8 cellular contexts compared by ENCODE assay signal in genomic region chr3:52280046-52280445, GRCh38. TPM values are rescaled to one million over a fixed set of nuclear protein-coding genes. Genes with fewer than 3 reads are reported as not detected.
DNase-seq lines count a peak whose midpoint lies in the region; ATAC-seq and TF ChIP-seq lines count a peak whose summit lies in the region.

No MANE protein-coding gene starts in this region.

- H3K9ac ChIP-seq in IMR-90 (ENCODE audit: low read depth, low read length) (no peak overlapping the region), fibroblast of lung (ENCODE audit: insufficient read depth, low read length) (no peak overlapping the region), skeletal muscle satellite cell (ENCODE audit: low read depth, low read length) (peak overlapping the region; percentile 97)

- TF ChIP-seq CTCF in IMR-90 (conservative IDR thresholded peaks at IDR 0.05; ENCODE audit: low read depth, low read length) = no peak
- no peak for TF ChIP-seq CTCF in fibroblast of lung (conservative IDR thresholded peaks at IDR 0.05 in 1 of 2, IDR thresholded peaks at IDR 0.05 in 1 of 2; ENCODE audit: low read depth in 1 of 2, low read length in 2 of 2)

- no peak overlapping the region for H3K56ac ChIP-seq in IMR-90 (ENCODE audit: extremely low read depth, insufficient read depth, low read length)

- in situ Hi-C loops in IMR-90 (cut with MboI; ENCODE audit: low sequenced_read_pairs) = no loop called here

- no peak overlapping the region for H2BK15ac ChIP-seq in IMR-90 (ENCODE audit: low read depth, low read length)

- 0 out of 2 replicates have a peak overlapping the region, but pooled peaks have one; percentile 22 for H4K5ac ChIP-seq in IMR-90 (ENCODE audit: low read depth, low read length)

- POLR2A ChIA-PET in IMR-90 (lab: Charles Lee; ENCODE audit: unreplicated experiment) = no interaction called here

- H3K36me3 ChIP-seq in IMR-90 (ENCODE audit: control insufficient read depth, insufficient read depth, low read length) (no peaks in the 10 kb centered on the region), SJSA1 (peaks cover 19% of the 10 kb centered on the region), fibroblast of lung (ENCODE audit: control insufficient read depth, insufficient read depth, low read length) (no peaks in the 10 kb centered on the region), skeletal muscle satellite cell (ENCODE audit: insufficient read depth, low read length) (peaks cover 2% of the 10 kb centered on the region)

- H3K79me2 ChIP-seq in fibroblast of lung (ENCODE audit: control insufficient read depth, insufficient read depth, low read length) = peaks cover 31% of the 10 kb centered on the region

- ATAC-seq in IMR-90 (ENCODE audit: low read depth) (no peak), HG02885 (IDR thresholded peaks at IDR 0.05; ENCODE audit: poor library complexity, unreplicated experiment) (no peak)

- H4K20me1 ChIP-seq in IMR-90 (ENCODE audit: insufficient read depth, low read length) (peaks cover 27% of the 10 kb centered on the region), fibroblast of lung (ENCODE audit: control insufficient read depth, extremely low read depth, insufficient read depth, low read length) (peaks cover 3% of the 10 kb centered on the region)

- H3K18ac ChIP-seq in IMR-90 (ENCODE audit: low read depth, low read length) = no peak overlapping the region

- H3K4me3 ChIP-seq in IMR-90 (ENCODE audit: insufficient read depth, low read depth, low read length) = no peak overlapping the region
- no peak overlapping the region for H3K4me3 ChIP-seq in SJSA1
- peak overlapping the region in 1 of 4 experiments; percentile 23 for H3K4me3 ChIP-seq in fibroblast of lung (replicated peaks in 1 of 4; ENCODE audit: control extremely low read depth in 1 of 4, insufficient read depth in 1 of 4, low read depth in 3 of 4, low read length in 4 of 4)
- H3K4me3 ChIP-seq in skeletal muscle satellite cell (ENCODE audit: low read length) = peak overlapping the region; percentile 99

- H2BK20ac ChIP-seq in IMR-90 (ENCODE audit: low read depth, low read length) = no peak overlapping the region

- peak overlapping the region; percentile 49 for H3K23ac ChIP-seq in IMR-90 (ENCODE audit: low read depth, low read length)

- H4K8ac ChIP-seq in IMR-90 (ENCODE audit: low read depth in 2 of 2, low read length in 2 of 2) = peak overlapping the region in 1 of 2 experiments; percentile 41; a peak in 2 of 4 replicates

- H3K4me2 ChIP-seq in IMR-90 (ENCODE audit: low read depth, low read length) (no peak overlapping the region; the same call in 1 of the 2 replicates), fibroblast of lung (ENCODE audit: extremely low read depth, insufficient read depth, low read length) (peak overlapping the region; percentile 45), skeletal muscle satellite cell (ENCODE audit: low read length) (peak overlapping the region; percentile 89)

- peaks cover 6 to 18% of the 10 kb centered on the region in 2 experiments; a peak in 3 of 4 replicates for H3K79me1 ChIP-seq in IMR-90 (ENCODE audit: low read depth in 1 of 2, low read length in 2 of 2)

- H2BK120ac ChIP-seq in IMR-90 (ENCODE audit: low read depth, low read length) = no peak overlapping the region

- 64% methylated on average over 4 of the region's 6 CpGs; no CpG with 5 or more reads in 1 of the 2 experiments for WGBS in IMR-90 (ENCODE audit: extremely low coverage in 2 of 2, insufficient read length in 1 of 2), 2 experiments

- no peaks in the 10 kb centered on the region for H3K27me3 ChIP-seq in IMR-90 (ENCODE audit: control insufficient read depth, insufficient read depth, low read length)
- no peaks in the 10 kb centered on the region for H3K27me3 ChIP-seq in SJSA1 (replicated peaks)
- no peaks in the 10 kb centered on the region for H3K27me3 ChIP-seq in fibroblast of lung (ENCODE audit: control insufficient read depth, insufficient read depth, low read length)
- H3K27me3 ChIP-seq in skeletal muscle satellite cell (ENCODE audit: control insufficient read depth, insufficient read depth, low read length) = no peaks in the 10 kb centered on the region

- H2BK5ac ChIP-seq in IMR-90 (ENCODE audit: low read depth, low read length, poor library complexity, severe bottlenecking) = no peak overlapping the region

- no peak for DNase-seq in IMR-90
- DNase-seq in SJSA1 (ENCODE audit: low read depth in 1 of 2, low spot score in 2 of 2) = no peak
- DNase-seq in fibroblast of lung (ENCODE audit: low read depth in 2 of 2) = peak; percentile 59 to 60
- no peak for DNase-seq in inferior parietal cortex (ENCODE audit: extremely low spot score)
- DNase-seq in HPDE6-E6E7 (ENCODE audit: extremely low spot score) = no peak
- no peak for DNase-seq in effector CD8-positive, alpha-beta T cell (lab: John Stamatoyannopoulos, UW)

- H4K91ac ChIP-seq in IMR-90 (ENCODE audit: insufficient read depth, low read depth, low read length) = no peak overlapping the region

- intact Hi-C loops in IMR-90 (cut with micrococcal nuclease) = no loop called here

- H3K4me1 ChIP-seq in IMR-90 (ENCODE audit: control insufficient read depth, insufficient read depth, low read length) (peaks cover 12% of the 10 kb centered on the region), SJSA1 (replicated peaks) (peaks cover 35% of the 10 kb centered on the region), fibroblast of lung (ENCODE audit: control insufficient read depth, extremely low read depth, insufficient read depth, low read length) (peaks cover 5% of the 10 kb centered on the region), skeletal muscle satellite cell (ENCODE audit: control insufficient read depth, insufficient read depth, low read length) (peaks cover 24% of the 10 kb centered on the region)

- peaks cover 11% of the 10 kb centered on the region; the same call in 1 of the 2 replicates for H3K9me1 ChIP-seq in IMR-90 (ENCODE audit: insufficient read depth, low read length)

- H2AK9ac ChIP-seq in IMR-90 (replicated peaks; ENCODE audit: low read depth, low read length, poor library complexity) = no peak overlapping the region

- no peak for TF ChIP-seq POLR2A in IMR-90 (IDR thresholded peaks at IDR 0.05; ENCODE audit: low read depth, low read length)

- no peak overlapping the region for H2AFZ ChIP-seq in IMR-90 (replicated peaks; ENCODE audit: low read length, poor library complexity)
- H2AFZ ChIP-seq in fibroblast of lung (ENCODE audit: low read length) = peak overlapping the region; percentile 29

- H3K27ac ChIP-seq in IMR-90 (ENCODE audit: insufficient read depth, low read length) = no peak overlapping the region
- peak overlapping the region; percentile 96 for H3K27ac ChIP-seq in SJSA1
- peak overlapping the region; percentile 9 for H3K27ac ChIP-seq in fibroblast of lung (ENCODE audit: insufficient read depth, low read length)

- H3K4ac ChIP-seq in IMR-90 (ENCODE audit: low read depth, low read length) = no peak overlapping the region

- no TSS peak for BruUV-seq in IMR-90 (replicated peaks; lab: Mats Ljungman, UMichigan)

- H2AK5ac ChIP-seq in IMR-90 (ENCODE audit: low read depth, low read length) = no peak overlapping the region

- dilution Hi-C loops in IMR-90 (cut with HindIII; ENCODE audit: low sequenced_read_pairs, unreplicated experiment) = no loop called here

- CTCF ChIA-PET in IMR-90 (lab: Yijun Ruan, JAX) = interaction anchor here (0.5 to 0.7 kb wide), 3 partner anchors 10 to 329 kb away, joined by 3 to 4 read pairs (median 3); no protein-coding TSS in a partner anchor

- no peaks in the 10 kb centered on the region for H3K9me3 ChIP-seq in IMR-90 (ENCODE audit: control insufficient read depth, insufficient read depth, low read length)
- no peaks in the 10 kb centered on the region for H3K9me3 ChIP-seq in SJSA1 (replicated peaks)
- no peaks in the 10 kb centered on the region for H3K9me3 ChIP-seq in fibroblast of lung (ENCODE audit: control insufficient read depth, insufficient read depth, low read depth, low read length)
- no peaks in the 10 kb centered on the region for H3K9me3 ChIP-seq in skeletal muscle satellite cell (replicated peaks; ENCODE audit: low read length)

- TF ChIP-seq RAD21 in IMR-90 (IDR thresholded peaks at IDR 0.05; ENCODE audit: low read length) = no peak

- no peak overlapping the region for H3K14ac ChIP-seq in IMR-90 (replicated peaks; ENCODE audit: low read depth, low read length)

RNA-seq across cellular contexts. Expression of gene WDR82, which starts 1.6 kb away (rescaled TPM):
- total RNA-seq in IMR-90 (2012; rRNA removed) (65.3 and 68.1 TPM in 2 replicates), fibroblast of lung (63.9 and 71.2 TPM in 2 replicates)
- polyA plus RNA-seq in IMR-90 (2012; rRNA removed) (30.9 and 38.1 TPM in 2 replicates), fibroblast of lung (76.2 and 77.7 TPM in 2 replicates)
- polyA plus RNA-seq in IMR-90 (2012; cell fraction: cytosol; rRNA removed) = 11.6 and 13.7 TPM in 2 replicates
- 4.1 and 16.9 TPM in 2 replicates for polyA plus RNA-seq in IMR-90 (2012; cell fraction: nucleus; rRNA removed; ENCODE audit: low replicate concordance)
- total RNA-seq in SJSA1 (2014; rRNA removed; shearing (Covaris generic)) = 24.1 and 37.0 TPM in 2 replicates
- polyA plus RNA-seq in fibroblast of lung (2012) = 60.8 and 63.2 TPM in 2 replicates
- 40.1 and 47.7 TPM in 2 replicates for polyA minus RNA-seq in fibroblast of lung (ENCODE audit: low replicate concordance)
- 39.5 and 46.7 TPM in 2 replicates for total RNA-seq in skeletal muscle satellite cell (2012; rRNA removed)

RNA-seq across cellular contexts. Expression of gene GLYCTK, which starts 7.6 kb away (rescaled TPM):
- total RNA-seq in IMR-90 (2012; rRNA removed) (6.4 and 6.8 TPM in 2 replicates), fibroblast of lung (3.3 and 6.9 TPM in 2 replicates)
- polyA plus RNA-seq in IMR-90 (2012; rRNA removed) (13.9 and 15.6 TPM in 2 replicates), fibroblast of lung (4.5 and 6.5 TPM in 2 replicates)
- 5.2 and 10.8 TPM in 2 replicates for polyA plus RNA-seq in IMR-90 (2012; cell fraction: cytosol; rRNA removed)
- polyA plus RNA-seq in IMR-90 (2012; cell fraction: nucleus; rRNA removed; ENCODE audit: low replicate concordance) = 29.1 and 86.5 TPM in 2 replicates
- total RNA-seq in SJSA1 (2014; rRNA removed; shearing (Covaris generic)) = 3.7 and 6.1 TPM in 2 replicates
- 4.8 and 9.9 TPM in 2 replicates for polyA plus RNA-seq in fibroblast of lung (2012)
- polyA minus RNA-seq in fibroblast of lung (ENCODE audit: low replicate concordance) = 6.9 and 8.5 TPM in 2 replicates
- 11.2 and 15.1 TPM in 2 replicates for total RNA-seq in skeletal muscle satellite cell (2012; rRNA removed)

RNA-seq across cellular contexts. Expression of gene PPM1M, which starts 34.5 kb away (rescaled TPM):
- 12.2 and 13.1 TPM in 2 replicates for total RNA-seq in IMR-90 (2012; rRNA removed)
- polyA plus RNA-seq in IMR-90 (2012; rRNA removed) = 15.4 and 18.1 TPM in 2 replicates
- polyA plus RNA-seq in IMR-90 (2012; cell fraction: cytosol; rRNA removed) = 12.1 and 14.9 TPM in 2 replicates
- polyA plus RNA-seq in IMR-90 (2012; cell fraction: nucleus; rRNA removed; ENCODE audit: low replicate concordance) = 51.7 and 53.1 TPM in 2 replicates
- 5.5 and 7.7 TPM in 2 replicates for total RNA-seq in SJSA1 (2014; rRNA removed; shearing (Covaris generic))
- 37.8 and 38.8 TPM in 2 replicates for total RNA-seq in fibroblast of lung
- polyA plus RNA-seq in fibroblast of lung = 19.7 and 21.2 TPM in 2 replicates
- polyA plus RNA-seq in fibroblast of lung (2012) = 16.7 and 19.4 TPM in 2 replicates
- polyA minus RNA-seq in fibroblast of lung (ENCODE audit: low replicate concordance) = 31.2 and 60.9 TPM in 2 replicates
- total RNA-seq in skeletal muscle satellite cell (2012; rRNA removed) = 10.3 and 15.7 TPM in 2 replicates

RNA-seq across cellular contexts. Expression of gene DNAH1, which starts 36.1 kb away (rescaled TPM):
- total RNA-seq in IMR-90 (2012; rRNA removed) = 1.7 and 2.0 TPM in 2 replicates
- 3.8 and 4.0 TPM in 2 replicates for polyA plus RNA-seq in IMR-90 (2012; rRNA removed)
- polyA plus RNA-seq in IMR-90 (2012; cell fraction: cytosol; rRNA removed) = 0.44 and 2.1 TPM in 2 replicates
- 29.2 and 39.2 TPM in 2 replicates for polyA plus RNA-seq in IMR-90 (2012; cell fraction: nucleus; rRNA removed; ENCODE audit: low replicate concordance)
- total RNA-seq in SJSA1 (2014; rRNA removed; shearing (Covaris generic)) = 0.47 and 1.1 TPM in 2 replicates
- total RNA-seq in fibroblast of lung = 1.8 and 3.0 TPM in 2 replicates
- polyA plus RNA-seq in fibroblast of lung = 0.72 and 1.9 TPM in 2 replicates
- 0.47 and 0.96 TPM in 2 replicates for polyA plus RNA-seq in fibroblast of lung (2012)
- polyA minus RNA-seq in fibroblast of lung (ENCODE audit: low replicate concordance) = 3.8 and 8.9 TPM in 2 replicates
- 1.3 and 2.5 TPM in 2 replicates for total RNA-seq in skeletal muscle satellite cell (2012; rRNA removed)

RNA-seq across cellular contexts. Expression of gene TWF2, which starts 41.1 kb away (rescaled TPM):
- total RNA-seq in IMR-90 (2012; rRNA removed) = 105 and 111 TPM in 2 replicates
- 145 and 158 TPM in 2 replicates for polyA plus RNA-seq in IMR-90 (2012; rRNA removed)
- polyA plus RNA-seq in IMR-90 (2012; cell fraction: cytosol; rRNA removed) = 165 and 194 TPM in 2 replicates
- polyA plus RNA-seq in IMR-90 (2012; cell fraction: nucleus; rRNA removed; ENCODE audit: low replicate concordance) = 62.0 and 123 TPM in 2 replicates
- total RNA-seq in SJSA1 (2014; rRNA removed; shearing (Covaris generic)) = 61.1 and 66.5 TPM in 2 replicates
- 69.9 and 76.3 TPM in 2 replicates for total RNA-seq in fibroblast of lung
- 67.2 and 69.8 TPM in 2 replicates for polyA plus RNA-seq in fibroblast of lung
- polyA plus RNA-seq in fibroblast of lung (2012) = 74.4 and 84.0 TPM in 2 replicates
- polyA minus RNA-seq in fibroblast of lung (ENCODE audit: low replicate concordance) = 115 and 159 TPM in 2 replicates
- 178 and 197 TPM in 2 replicates for total RNA-seq in skeletal muscle satellite cell (2012; rRNA removed)

Comparison
In these comparisons a context has a peak if more than half of its experiments do, and no peak if none do; other contexts are left out.
1. DNase-seq: peak in fibroblast of lung (2 of 2); none in IMR-90 (single experiment), SJSA1 (0 of 2), inferior parietal cortex (single experiment), HPDE6-E6E7 (single experiment) and effector CD8-positive, alpha-beta T cell (single experiment).